ENCODE assay signal across 25 cellular contexts in genomic region chr7:23482686-23483085, GRCh38. TPM values are rescaled to one million over a fixed set of nuclear protein-coding genes. Genes with fewer than 3 reads are reported as not detected.
A peak's percentile ranks its signal among the peaks of the same experiment; 100 is the strongest.
DNase-seq lines count a peak whose midpoint lies in the region; ATAC-seq, FAIRE-seq and TF ChIP-seq lines count a peak whose summit lies in the region.
"Had no signal": no experiment of that assay in that cellular context is flagged by ENCODE, and none has a peak within 500 bp of the region (broad histone marks: within the 10 kb centered on the region; RNA-seq: fewer than 3 reads in every experiment).

No MANE protein-coding gene starts in this region.

- H3K36me3 Mint-ChIP-seq in WTC11, result no peaks in the 10 kb centered on the region
- H3K36me3 Mint-ChIP-seq: CD14-positive monocyte; CD4-positive, alpha-beta memory T cell; CD4-positive, CD25-positive, alpha-beta regulatory T cell; CD8-positive, alpha-beta memory T cell had no signal

- no peak overlapping the region for H3K4me3 ChIP-seq in A549
- H3K4me3 ChIP-seq: BLaER1 had no signal

- no peak for ATAC-seq in A549
- ATAC-seq in WTC11, result no peak

- FAIRE-seq in A549 (lab: Jason Lieb, UNC), result no peak
- FAIRE-seq in G401.6 (lab: Jason Lieb, UNC), result peak; percentile 27
- FAIRE-seq: GM12891, GM19239 had no signal

- CTCF ChIA-PET in A549 (lab: Yijun Ruan, JAX), result interaction anchor here (0.6 kb wide), 1 partner anchor 53 kb away, joined by 3 read pairs; no protein-coding TSS in a partner anchor
- CTCF ChIA-PET in WTC11 (lab: Charles Lee), result interaction anchor here (0.9 kb wide), 1 partner anchor 53 kb away, joined by 3 read pairs; no protein-coding TSS in a partner anchor

- TF ChIP-seq POLR2A in A549 (IDR thresholded peaks at IDR 0.05; ENCODE audit: low read length), result no peak

- whole genome bisulfite sequencing in A549 (ENCODE audit: missing lambda C conversion rate), result 77% methylated on average over 4 of the region's 4 CpGs

- H3K27ac ChIP-seq in A549, result no peak overlapping the region
- H3K27ac ChIP-seq: BLaER1 had no signal

- H3K4me2 ChIP-seq in A549, result no peak overlapping the region
- H3K4me2 ChIP-seq: BLaER1 had no signal

- H3K27me3 Mint-ChIP-seq in WTC11 (ENCODE audit: low read depth), result no peaks in the 10 kb centered on the region

- no peak for DNase-seq in A549 (ENCODE audit: low read depth in 1 of 2, low spot score in 1 of 2)
- no peak for DNase-seq in WTC11 (ENCODE audit: low spot score)
- DNase-seq in hippocampal formation (lab: John Stamatoyannopoulos, UW), result no peak
- no peak for DNase-seq in NCI-H128 (lab: John Stamatoyannopoulos, UW; ENCODE audit: unreplicated experiment)
- DNase-seq in A172 (ENCODE audit: low spot score), result no peak
- DNase-seq: 8988T; ACHN; BE2C; C1 segment of cervical spinal cord; CD4-positive, alpha-beta memory T cell; CD4-positive, CD25-positive, alpha-beta regulatory T cell; CD8-positive, alpha-beta memory T cell; COR-L47; DMS 273 treated with DMSO at 0.1 percent for 48 hours; DMS153; DMS53; DMS79; DND-41; EL; GF-D8 had no signal

- H3K4me3 Mint-ChIP-seq in WTC11, result no peak overlapping the region
- H3K4me3 Mint-ChIP-seq: CD4-positive, alpha-beta memory T cell; CD4-positive, CD25-positive, alpha-beta regulatory T cell; CD8-positive, alpha-beta memory T cell had no signal

- H3K9me3 Mint-ChIP-seq in WTC11, result no peaks in the 10 kb centered on the region
- H3K9me3 Mint-ChIP-seq: CD4-positive, CD25-positive, alpha-beta regulatory T cell; CD8-positive, alpha-beta memory T cell had no signal

- TF ChIP-seq EP300 in A549 (IDR thresholded peaks at IDR 0.05), result no peak

- TF ChIP-seq CTCF in A549 (IDR thresholded peaks at IDR 0.05), result no peak
- no peak for TF ChIP-seq CTCF in WTC11 (IDR thresholded peaks at IDR 0.05)

- peaks cover 32% of the 10 kb centered on the region for H3K4me1 Mint-ChIP-seq in WTC11
- H3K4me1 Mint-ChIP-seq: CD14-positive monocyte; CD4-positive, alpha-beta memory T cell; CD4-positive, CD25-positive, alpha-beta regulatory T cell; CD8-positive, alpha-beta memory T cell had no signal

- POLR2A ChIA-PET in A549 (lab: Yijun Ruan, JAX) (no interaction called here), WTC11 (lab: Charles Lee) (no interaction called here)

- no peak for TF ChIP-seq RAD21 in A549 (conservative IDR thresholded peaks at IDR 0.05 in 1 of 2, IDR thresholded peaks at IDR 0.05 in 1 of 2)

- 0 out of 2 replicates have a peak overlapping the region, but pooled peaks have one; percentile 23 for H3K27ac Mint-ChIP-seq in WTC11
- H3K27ac Mint-ChIP-seq: CD14-positive monocyte; CD4-positive, alpha-beta memory T cell; CD4-positive, CD25-positive, alpha-beta regulatory T cell; CD8-positive, alpha-beta memory T cell had no signal

- peaks cover 11% of the 10 kb centered on the region; the same call in 2 of the 3 replicates for H3K4me1 ChIP-seq in A549
- H3K4me1 ChIP-seq: BE2C, BLaER1 had no signal

- no peaks in the 10 kb centered on the region for H3K9me3 ChIP-seq in A549
- H3K9me3 ChIP-seq: BE2C, BLaER1 had no signal

TF ChIP-seq in A549, 52 proteins besides CTCF, POLR2A, EP300 and RAD21:
- TF ChIP-seq MAFK (IDR thresholded peaks at IDR 0.05; ENCODE audit: partially characterized antibody) (peak; percentile 71), NFE2L2 (conservative IDR thresholded peaks at IDR 0.05; ENCODE audit: low read length) (no peak)

TF ChIP-seq in WTC11, 78 proteins besides CTCF, POLR2A, EP300 and RAD21:
- no peak for TF ChIP-seq IRF2 (CRISPR knock-in tag; IDR thresholded peaks at IDR 0.05; ENCODE audit: borderline replicate concordance, low read depth)
- no peak for TF ChIP-seq MYBL2 (CRISPR knock-in tag; IDR thresholded peaks at IDR 0.05)
- TF ChIP-seq KAT7 (CRISPR knock-in tag; IDR thresholded peaks at IDR 0.05; ENCODE audit: borderline replicate concordance), result no peak
- TF ChIP-seq, protein P1, sequence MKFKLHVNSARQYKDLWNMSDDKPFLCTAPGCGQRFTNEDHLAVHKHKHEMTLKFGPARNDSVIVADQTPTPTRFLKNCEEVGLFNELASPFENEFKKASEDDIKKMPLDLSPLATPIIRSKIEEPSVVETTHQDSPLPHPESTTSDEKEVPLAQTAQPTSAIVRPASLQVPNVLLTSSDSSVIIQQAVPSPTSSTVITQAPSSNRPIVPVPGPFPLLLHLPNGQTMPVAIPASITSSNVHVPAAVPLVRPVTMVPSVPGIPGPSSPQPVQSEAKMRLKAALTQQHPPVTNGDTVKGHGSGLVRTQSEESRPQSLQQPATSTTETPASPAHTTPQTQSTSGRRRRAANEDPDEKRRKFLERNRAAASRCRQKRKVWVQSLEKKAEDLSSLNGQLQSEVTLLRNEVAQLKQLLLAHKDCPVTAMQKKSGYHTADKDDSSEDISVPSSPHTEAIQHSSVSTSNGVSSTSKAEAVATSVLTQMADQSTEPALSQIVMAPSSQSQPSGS (CRISPR knock-in tag; IDR thresholded peaks at IDR 0.05; ENCODE audit: borderline replicate concordance, low read depth), result no peak
- TF ChIP-seq NR3C1 (CRISPR knock-in tag; conservative IDR thresholded peaks at IDR 0.05; ENCODE audit: low read depth), result no peak
- no peak for TF ChIP-seq ATF1 (CRISPR knock-in tag; IDR thresholded peaks at IDR 0.05)
- no peak for TF ChIP-seq E2F4 (CRISPR knock-in tag; IDR thresholded peaks at IDR 0.05; ENCODE audit: borderline replicate concordance, low read depth)
- TF ChIP-seq NFATC4 (CRISPR knock-in tag; IDR thresholded peaks at IDR 0.05), result no peak
- no peak for TF ChIP-seq MXD4 (CRISPR knock-in tag; IDR thresholded peaks at IDR 0.05; ENCODE audit: borderline replicate concordance)
- TF ChIP-seq ZNF138 (CRISPR knock-in tag; conservative IDR thresholded peaks at IDR 0.05), result no peak
- TF ChIP-seq SP1 (CRISPR knock-in tag; conservative IDR thresholded peaks at IDR 0.05), result no peak
- TF ChIP-seq ZNF232 (CRISPR knock-in tag; IDR thresholded peaks at IDR 0.05), result no peak
- no peak for TF ChIP-seq PRRX2 (CRISPR knock-in tag; IDR thresholded peaks at IDR 0.05)
- TF ChIP-seq ATF6 (CRISPR knock-in tag; IDR thresholded peaks at IDR 0.05), result no peak
- TF ChIP-seq FOXP1 (CRISPR knock-in tag; IDR thresholded peaks at IDR 0.05; ENCODE audit: borderline replicate concordance), result no peak
- no peak for TF ChIP-seq ZNF396 (CRISPR knock-in tag; IDR thresholded peaks at IDR 0.05; ENCODE audit: borderline replicate concordance)
- no peak for TF ChIP-seq NR1H2 (CRISPR knock-in tag; IDR thresholded peaks at IDR 0.05)

RNA-seq across cellular contexts. Expression of gene IGF2BP3, which starts 12.4 kb away (rescaled TPM):
- polyA plus RNA-seq in A549 (2011; rRNA removed) (47.2 and 62.0 TPM in 2 replicates), A549 (2017; fragmentation: RNase III; extraction: RNeasy Plus Mini Kit Qiagen cat#74134 plus additional on column Dnase treatment) (26.7 to 30.4 TPM (median 30.1 TPM) in 3 replicates)
- 12.0 and 12.1 TPM in 2 replicates for polyA plus RNA-seq in A549 (2012; cell fraction: cytosol; rRNA removed)
- 27.3 and 36.5 TPM in 2 replicates for polyA plus RNA-seq in A549 (2012; cell fraction: nucleus; rRNA removed)
- 50.5 and 51.7 TPM in 2 replicates for polyA minus RNA-seq in A549 (2011; rRNA and poly(A)+ RNA removed)
- total RNA-seq in WTC11 (2021), result 129 to 165 TPM (median 164 TPM) in 3 replicates
- 64.3 and 74.1 TPM in 2 replicates for total RNA-seq in A172 (2014; rRNA removed; shearing (Covaris generic))
- total RNA-seq: CD4-positive, alpha-beta memory T cell had no signal
- polyA plus RNA-seq: CD4-positive, alpha-beta memory T cell; CD4-positive, CD25-positive, alpha-beta regulatory T cell had no signal

RNA-seq across cellular contexts. Expression of gene TRA2A, which starts 49.1 kb away (rescaled TPM):
- polyA plus RNA-seq in A549 (2011; rRNA removed) (85.5 and 90.8 TPM in 2 replicates), A549 (2017; fragmentation: RNase III; extraction: RNeasy Plus Mini Kit Qiagen cat#74134 plus additional on column Dnase treatment) (111 to 113 TPM (median 113 TPM) in 3 replicates)
- 47.7 and 53.3 TPM in 2 replicates for polyA plus RNA-seq in A549 (2012; cell fraction: cytosol; rRNA removed)
- polyA plus RNA-seq in A549 (2012; cell fraction: nucleus; rRNA removed), result 25.0 and 42.5 TPM in 2 replicates
- 80.3 and 83.0 TPM in 2 replicates for polyA minus RNA-seq in A549 (2011; rRNA and poly(A)+ RNA removed)
- 110 to 144 TPM (median 133 TPM) in 3 replicates for total RNA-seq in WTC11 (2021)
- total RNA-seq in A172 (2014; rRNA removed; shearing (Covaris generic)), result 18.9 and 27.5 TPM in 2 replicates
